ENCODE assay signal across 1 cellular context in the genomic region with DNA sequence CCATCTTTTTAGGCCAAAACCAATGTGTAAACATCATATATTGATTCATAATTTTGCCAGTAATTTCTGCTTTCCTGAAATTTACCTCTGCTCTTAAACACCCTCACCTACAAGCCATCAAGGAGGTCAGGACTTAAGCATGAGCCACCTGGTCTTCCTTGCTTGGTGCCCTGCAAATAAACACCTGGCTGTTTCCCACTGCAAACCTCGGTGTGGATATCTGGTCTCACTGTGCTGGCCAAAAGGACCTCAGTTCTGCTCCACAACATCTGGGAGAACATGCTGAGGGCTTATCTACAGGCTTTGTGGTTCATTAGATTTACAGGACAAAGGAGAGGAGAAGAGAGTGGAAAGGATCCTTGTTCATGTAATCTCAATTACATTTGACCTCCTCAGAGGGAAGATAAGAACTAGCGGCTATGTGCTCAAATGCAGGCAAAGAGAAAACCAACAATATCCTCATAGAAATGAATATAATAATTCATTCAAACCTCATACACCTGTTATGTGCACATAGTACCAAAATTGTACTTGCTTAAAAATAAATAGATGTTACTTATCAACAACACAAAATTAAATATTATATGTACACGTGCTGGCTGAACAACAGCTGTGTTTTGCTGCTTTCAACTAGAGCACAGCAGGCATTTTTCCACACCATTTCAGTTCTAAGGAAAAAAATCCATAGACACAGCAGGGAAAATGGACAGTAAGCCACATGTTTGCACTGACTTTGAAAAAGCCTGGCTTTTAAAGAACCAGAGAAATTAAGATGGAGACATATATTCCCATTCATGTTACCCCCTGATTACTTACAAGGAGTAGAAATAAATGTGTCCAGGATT.
TF ChIP-seq lines count a peak whose summit lies in the region.

No MANE protein-coding gene starts in this region.

TF ChIP-seq in K562, 482 proteins besides CTCF, POLR2A, EP300 and RAD21 (continued from another document):
- TF ChIP-seq TEAD4 (IDR thresholded peaks at IDR 0.05; ENCODE audit: low read length) (no peak), TEAD4 (CRISPR knock-in tag; IDR thresholded peaks at IDR 0.05; ENCODE audit: borderline replicate concordance) (no peak), EGR1 (conservative IDR thresholded peaks at IDR 0.05) (no peak), ESRRA (IDR thresholded peaks at IDR 0.05; ENCODE audit: borderline replicate concordance, low read depth) (peak; percentile 10; the same call in 1 of the 2 replicates), ZNF140 (CRISPR knock-in tag; IDR thresholded peaks at IDR 0.05) (no peak), BMI1 (IDR thresholded peaks at IDR 0.05; ENCODE audit: low read length) (no peak), ZNF644 (tag; IDR thresholded peaks at IDR 0.05; ENCODE audit: low read depth) (no peak), SOX6 (IDR thresholded peaks at IDR 0.05) (peak; percentile 48; the same call in 1 of the 2 replicates), KAT7 (CRISPR knock-in tag; IDR thresholded peaks at IDR 0.05; ENCODE audit: borderline replicate concordance) (no peak), MECOM (CRISPR knock-in tag; IDR thresholded peaks at IDR 0.05) (no peak), NR2C2 (CRISPR knock-in tag; IDR thresholded peaks at IDR 0.05) (no peak), NR2C2 (tag; IDR thresholded peaks at IDR 0.05) (0 out of 2 replicates have a peak, but pooled peaks have one; percentile 41), PHB (CRISPR knock-in tag; IDR thresholded peaks at IDR 0.05) (no peak), RCOR1 (IDR thresholded peaks at IDR 0.05; ENCODE audit: borderline replicate concordance in 1 of 2, low read depth in 2 of 2, low read length in 2 of 2) (0 out of 4 replicates have a peak, but pooled peaks of 1 of the 2 experiments have one; percentile 33), TCF7 (IDR thresholded peaks at IDR 0.05; ENCODE audit: borderline replicate concordance) (no peak), PPARD (CRISPR knock-in tag; IDR thresholded peaks at IDR 0.05) (no peak), SMARCE1 (IDR thresholded peaks at IDR 0.05) (no peak), KLF10 (CRISPR knock-in tag; IDR thresholded peaks at IDR 0.05) (no peak)
- TF ChIP-seq, protein P1, sequence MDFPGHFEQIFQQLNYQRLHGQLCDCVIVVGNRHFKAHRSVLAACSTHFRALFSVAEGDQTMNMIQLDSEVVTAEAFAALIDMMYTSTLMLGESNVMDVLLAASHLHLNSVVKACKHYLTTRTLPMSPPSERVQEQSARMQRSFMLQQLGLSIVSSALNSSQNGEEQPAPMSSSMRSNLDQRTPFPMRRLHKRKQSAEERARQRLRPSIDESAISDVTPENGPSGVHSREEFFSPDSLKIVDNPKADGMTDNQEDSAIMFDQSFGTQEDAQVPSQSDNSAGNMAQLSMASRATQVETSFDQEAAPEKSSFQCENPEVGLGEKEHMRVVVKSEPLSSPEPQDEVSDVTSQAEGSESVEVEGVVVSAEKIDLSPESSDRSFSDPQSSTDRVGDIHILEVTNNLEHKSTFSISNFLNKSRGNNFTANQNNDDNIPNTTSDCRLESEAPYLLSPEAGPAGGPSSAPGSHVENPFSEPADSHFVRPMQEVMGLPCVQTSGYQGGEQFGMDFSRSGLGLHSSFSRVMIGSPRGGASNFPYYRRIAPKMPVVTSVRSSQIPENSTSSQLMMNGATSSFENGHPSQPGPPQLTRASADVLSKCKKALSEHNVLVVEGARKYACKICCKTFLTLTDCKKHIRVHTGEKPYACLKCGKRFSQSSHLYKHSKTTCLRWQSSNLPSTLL (IDR thresholded peaks at IDR 0.05) = no peak
- TF ChIP-seq, protein P2, sequence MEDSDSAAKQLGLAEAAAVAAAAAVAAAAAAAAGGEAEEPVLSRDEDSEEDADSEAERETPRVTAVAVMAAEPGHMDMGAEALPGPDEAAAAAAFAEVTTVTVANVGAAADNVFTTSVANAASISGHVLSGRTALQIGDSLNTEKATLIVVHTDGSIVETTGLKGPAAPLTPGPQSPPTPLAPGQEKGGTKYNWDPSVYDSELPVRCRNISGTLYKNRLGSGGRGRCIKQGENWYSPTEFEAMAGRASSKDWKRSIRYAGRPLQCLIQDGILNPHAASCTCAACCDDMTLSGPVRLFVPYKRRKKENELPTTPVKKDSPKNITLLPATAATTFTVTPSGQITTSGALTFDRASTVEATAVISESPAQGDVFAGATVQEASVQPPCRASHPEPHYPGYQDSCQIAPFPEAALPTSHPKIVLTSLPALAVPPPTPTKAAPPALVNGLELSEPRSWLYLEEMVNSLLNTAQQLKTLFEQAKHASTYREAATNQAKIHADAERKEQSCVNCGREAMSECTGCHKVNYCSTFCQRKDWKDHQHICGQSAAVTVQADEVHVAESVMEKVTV (CRISPR knock-in tag; IDR thresholded peaks at IDR 0.05) = no peak
- TF ChIP-seq, protein P3, sequence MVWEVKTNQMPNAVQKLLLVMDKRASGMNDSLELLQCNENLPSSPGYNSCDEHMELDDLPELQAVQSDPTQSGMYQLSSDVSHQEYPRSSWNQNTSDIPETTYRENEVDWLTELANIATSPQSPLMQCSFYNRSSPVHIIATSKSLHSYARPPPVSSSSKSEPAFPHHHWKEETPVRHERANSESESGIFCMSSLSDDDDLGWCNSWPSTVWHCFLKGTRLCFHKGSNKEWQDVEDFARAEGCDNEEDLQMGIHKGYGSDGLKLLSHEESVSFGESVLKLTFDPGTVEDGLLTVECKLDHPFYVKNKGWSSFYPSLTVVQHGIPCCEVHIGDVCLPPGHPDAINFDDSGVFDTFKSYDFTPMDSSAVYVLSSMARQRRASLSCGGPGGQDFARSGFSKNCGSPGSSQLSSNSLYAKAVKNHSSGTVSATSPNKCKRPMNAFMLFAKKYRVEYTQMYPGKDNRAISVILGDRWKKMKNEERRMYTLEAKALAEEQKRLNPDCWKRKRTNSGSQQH (CRISPR knock-in tag; IDR thresholded peaks at IDR 0.05) = no peak
TF ChIP-seq in K562: peak in this region for 6.
